28 cellular contexts compared by ENCODE assay signal in the genomic region with DNA sequence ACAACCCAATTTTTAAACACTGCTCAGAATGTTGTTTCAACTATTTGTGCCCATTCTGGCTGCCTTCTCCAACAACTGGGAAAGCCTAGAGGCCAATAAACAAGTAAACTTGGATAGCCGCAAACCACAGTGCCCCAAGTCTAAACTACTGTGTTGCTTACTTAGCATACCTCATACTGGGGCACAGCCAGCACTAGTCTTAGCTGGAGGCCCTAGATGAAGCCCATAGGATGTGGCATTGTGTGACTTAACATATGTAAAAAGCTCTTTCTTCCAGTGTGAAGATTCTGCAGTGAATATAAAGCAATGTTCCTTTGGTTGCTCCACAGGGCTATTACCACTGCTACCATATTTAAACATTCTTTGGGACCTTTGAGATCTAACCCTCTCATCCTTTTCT.
"Had no signal": no experiment of that assay in that cellular context is flagged by ENCODE, and none has a peak within 500 bp of the region (broad histone marks: within the 10 kb centered on the region; RNA-seq: fewer than 3 reads in every experiment).

No MANE protein-coding gene starts in this region.

- H3K27ac ChIP-seq: ascending aorta, breast epithelium, cardiac muscle cell, colonic mucosa, epithelial cell of prostate, esophagus squamous epithelium, gastroesophageal sphincter had no signal

- DNase-seq: activated CD4-positive, alpha-beta T cell treated with anti-CD3 and anti-CD28 coated beads for 1 hour; activated CD4-positive, alpha-beta T cell treated with anti-CD3 and anti-CD28 coated beads for 4 hours; activated CD4-positive, alpha-beta T cell treated with anti-CD3 and anti-CD28 coated beads, Interleukin-2, amount 10 ng/mL, durations not matched to agents 7 days and 5 days; activated CD4-positive, alpha-beta T cell treated with anti-CD3 and anti-CD28 coated beads, Interleukin-2, amount 50 U/mL, for 4 hours; activated CD8-positive, alpha-beta memory T cell treated with anti-CD3 and anti-CD28 coated beads for 24 hours; activated CD8-positive, alpha-beta T cell treated with anti-CD3 and anti-CD28 coated beads for 36 hours; activated effector memory CD4-positive, alpha-beta T cell treated with anti-CD3 and anti-CD28 coated beads, Interleukin-2, amount 50 U/mL, for 16 hours; activated naive CD4-positive, alpha-beta T cell treated with anti-CD3 and anti-CD28 coated beads for 36 hours; activated naive CD8-positive, alpha-beta T cell treated with anti-CD3 and anti-CD28 coated beads, Interleukin-2, amount 10 ng/mL, durations not matched to agents 7 days and 5 days; activated T-cell treated with anti-CD3 and anti-CD28 coated beads, Interleukin-2, amount 50 U/mL, for 48 hours; central memory CD4-positive, alpha-beta T cell; cerebellar nuclear complex; colonic mucosa; effector CD8-positive, alpha-beta T cell; esophagus squamous epithelium; foreskin melanocyte; T-helper 2 cell had no signal

- H3K27ac Mint-ChIP-seq: activated CD4-positive, alpha-beta T cell treated with anti-CD3 and anti-CD28 coated beads, Interleukin-2, amount 10 ng/mL, durations not matched to agents 7 days and 5 days; activated CD8-positive, alpha-beta T cell treated with anti-CD3 and anti-CD28 coated beads for 36 hours; activated naive CD4-positive, alpha-beta T cell treated with anti-CD3 and anti-CD28 coated beads for 36 hours; activated naive CD4-positive, alpha-beta T cell treated with anti-CD3 and anti-CD28 coated beads, Interleukin-2, amount 50 U/mL, for 72 hours; activated naive CD8-positive, alpha-beta T cell treated with anti-CD3 and anti-CD28 coated beads, Interleukin-2, amount 10 ng/mL, durations not matched to agents 7 days and 5 days; activated T-helper 1 cell treated with anti-CD3 and anti-CD28 coated beads, Interleukin-12 subunit alpha, Interleukin-12 subunit beta, Interleukin-2, Interleukin-4 antibody, amounts not matched to agents 30 ng/mL and 10 ng/mL and 1 ng/mL, durations not matched to agents 14 hours and 24 hours and 36 hours; activated T-helper 2 cell treated with anti-CD3 and anti-CD28 coated beads, Interferon-gamma antibody, Interleukin-2, Interleukin-4, amounts not matched to agents 10 μg/mL and 5 μg/mL and 100 μg/mL, durations not matched to agents 14 hours and 24 hours and 36 hours; brain had no signal

- ATAC-seq: activated CD8-positive, alpha-beta T cell treated with anti-CD3 and anti-CD28 coated beads for 36 hours; activated naive CD4-positive, alpha-beta T cell treated with anti-CD3 and anti-CD28 coated beads, Interleukin-2, amount 50 U/mL, for 72 hours; gastroesophageal sphincter had no signal

- H3K4me3 Mint-ChIP-seq: activated CD4-positive, alpha-beta T cell treated with anti-CD3 and anti-CD28 coated beads, Interleukin-2, amount 10 ng/mL, durations not matched to agents 7 days and 5 days; activated CD8-positive, alpha-beta T cell treated with anti-CD3 and anti-CD28 coated beads for 36 hours; activated naive CD4-positive, alpha-beta T cell treated with anti-CD3 and anti-CD28 coated beads for 36 hours; activated naive CD8-positive, alpha-beta T cell treated with anti-CD3 and anti-CD28 coated beads, Interleukin-2, amount 10 ng/mL, durations not matched to agents 7 days and 5 days; activated T-helper 1 cell treated with anti-CD3 and anti-CD28 coated beads, Interleukin-12 subunit alpha, Interleukin-12 subunit beta, Interleukin-2, Interleukin-4 antibody, amounts not matched to agents 30 ng/mL and 10 ng/mL and 1 ng/mL, durations not matched to agents 14 hours and 24 hours and 36 hours; brain had no signal

- H3K9me3 ChIP-seq: colonic mucosa had no signal

- H3K36me3 ChIP-seq: ascending aorta, breast epithelium, cardiac muscle cell, colonic mucosa, esophagus squamous epithelium, gastroesophageal sphincter had no signal

- FAIRE-seq: endometrium, endothelial cell of umbilical vein had no signal

- H3K4me1 ChIP-seq: ascending aorta, breast epithelium, colonic mucosa, esophagus squamous epithelium had no signal

- H3K27me3 Mint-ChIP-seq: activated CD4-positive, alpha-beta T cell treated with anti-CD3 and anti-CD28 coated beads, Interleukin-2, amount 10 ng/mL, durations not matched to agents 7 days and 5 days; activated CD8-positive, alpha-beta T cell treated with anti-CD3 and anti-CD28 coated beads for 36 hours; activated naive CD8-positive, alpha-beta T cell treated with anti-CD3 and anti-CD28 coated beads, Interleukin-2, amount 10 ng/mL, durations not matched to agents 7 days and 5 days had no signal

- H3K4me3 ChIP-seq: ascending aorta, breast epithelium, cardiac muscle cell, colonic mucosa, esophagus squamous epithelium, gastroesophageal sphincter had no signal

- H3K4me1 Mint-ChIP-seq: activated CD4-positive, alpha-beta T cell treated with anti-CD3 and anti-CD28 coated beads, Interleukin-2, amount 10 ng/mL, durations not matched to agents 7 days and 5 days; activated naive CD8-positive, alpha-beta T cell treated with anti-CD3 and anti-CD28 coated beads, Interleukin-2, amount 10 ng/mL, durations not matched to agents 7 days and 5 days; brain had no signal

- H3K36me3 Mint-ChIP-seq: activated naive CD8-positive, alpha-beta T cell treated with anti-CD3 and anti-CD28 coated beads, Interleukin-2, amount 10 ng/mL, durations not matched to agents 7 days and 5 days had no signal

- H3K27me3 ChIP-seq: ascending aorta, breast epithelium, cardiac muscle cell, colonic mucosa, esophagus squamous epithelium, gastroesophageal sphincter had no signal
